ENCODE assay signal across 15 cellular contexts in genomic region chr18:13549879-13550231, GRCh38.
DNase-seq lines count a peak whose midpoint lies in the region; ATAC-seq and TF ChIP-seq lines count a peak whose summit lies in the region.
"Had no signal": no experiment of that assay in that cellular context is flagged by ENCODE, and none has a peak within 500 bp of the region (broad histone marks: within the 10 kb centered on the region; RNA-seq: fewer than 3 reads in every experiment).

No MANE protein-coding gene starts in this region.

- no peaks in the 10 kb centered on the region for H3K27me3 ChIP-seq in right atrium auricular region
- H3K27me3 ChIP-seq in esophagus (ENCODE audit: control insufficient read depth in 1 of 2, insufficient read depth in 2 of 2, low read length in 2 of 2), result no peaks in the 10 kb centered on the region
- no peaks in the 10 kb centered on the region for H3K27me3 ChIP-seq in rectal smooth muscle tissue (ENCODE audit: control insufficient read depth, insufficient read depth, low read length)
- H3K27me3 ChIP-seq: tibial nerve had no signal

- H3K4me3 ChIP-seq in right atrium auricular region (no peak overlapping the region), esophagus (ENCODE audit: low read depth in 1 of 2, low read length in 2 of 2) (no peak overlapping the region), rectal smooth muscle tissue (ENCODE audit: low read length) (no peak overlapping the region)
- H3K4me3 ChIP-seq: tibial nerve had no signal

- H3K36me3 ChIP-seq in right atrium auricular region (no peaks in the 10 kb centered on the region), esophagus (ENCODE audit: control insufficient read depth in 2 of 2, insufficient read depth in 2 of 2, low read length in 1 of 2) (no peaks in the 10 kb centered on the region), rectal smooth muscle tissue (ENCODE audit: control insufficient read depth, insufficient read depth, low read length) (no peaks in the 10 kb centered on the region)
- H3K36me3 ChIP-seq: tibial nerve had no signal

- intact Hi-C loops in cardiac septum (cut with DNase I), result loop anchor here (5.0 kb wide), 1 partner anchor 252 kb away; no protein-coding TSS in a partner anchor

- H3K9me3 ChIP-seq in right atrium auricular region (no peaks in the 10 kb centered on the region), esophagus (ENCODE audit: control insufficient read depth in 2 of 2, insufficient read depth in 1 of 2, low read depth in 1 of 2, low read length in 1 of 2) (no peaks in the 10 kb centered on the region)
- H3K9me3 ChIP-seq: tibial nerve had no signal

- TF ChIP-seq CTCF in right atrium auricular region (IDR thresholded peaks at IDR 0.05), result no peak

- H3K4me1 ChIP-seq in right atrium auricular region (peaks cover 0 to 53% of the 10 kb centered on the region in 2 donors), esophagus (ENCODE audit: control insufficient read depth in 2 of 2, insufficient read depth in 2 of 2, low read length in 1 of 2) (peaks cover 6 to 7% of the 10 kb centered on the region in 2 donors), rectal smooth muscle tissue (ENCODE audit: control insufficient read depth, insufficient read depth, low read length) (peaks cover 17% of the 10 kb centered on the region)

- no peak for DNase-seq in right atrium auricular region (ENCODE audit: low spot score)
- no peak for DNase-seq in cardiac septum (ENCODE audit: low spot score)
- DNase-seq in activated CD4-positive, alpha-beta T cell treated with anti-CD3 and anti-CD28 coated beads, Interleukin-2, amount 50 U/mL, for 48 hours, result no peak
- no peak for DNase-seq in NCI-H2196 (lab: John Stamatoyannopoulos, UW; ENCODE audit: unreplicated experiment)
- DNase-seq: activated naive CD4-positive, alpha-beta T cell treated with anti-CD3 and anti-CD28 coated beads for 36 hours; activated T-cell treated with anti-CD3 and anti-CD28 coated beads, Interleukin-2, amount 50 U/mL, for 1 hour; CD8-positive, alpha-beta memory T cell; NCI-H2227 treated with DMSO at 0.1 percent for 48 hours; small intestine had no signal

- no peak for ATAC-seq in GM18858 (IDR thresholded peaks at IDR 0.05; ENCODE audit: unreplicated experiment)
- ATAC-seq in GM18502 (IDR thresholded peaks at IDR 0.05; ENCODE audit: poor library complexity, unreplicated experiment), result no peak
- ATAC-seq: esophagus mucosa had no signal

- 8 to 23% methylated on average over 5 of the region's 5 CpGs for WGBS in esophagus, 2 donors

- H3K27ac ChIP-seq in right atrium auricular region (peak overlapping the region; percentile 72 to 79), esophagus (ENCODE audit: low read depth in 2 of 2, low read length in 1 of 2) (peak overlapping the region; percentile 32 to 38), rectal smooth muscle tissue (ENCODE audit: low read depth, low read length) (peak overlapping the region; percentile 65)

- H3K9ac ChIP-seq in rectal smooth muscle tissue (ENCODE audit: low read length), result no peak overlapping the region
